In genomic region chr7:155644178-155644970, GRCh38 we compare ENCODE assay signal across 8 cellular contexts.
DNase-seq lines count a peak whose midpoint lies in the region; ATAC-seq and TF ChIP-seq lines count a peak whose summit lies in the region.

A gene with protein sequence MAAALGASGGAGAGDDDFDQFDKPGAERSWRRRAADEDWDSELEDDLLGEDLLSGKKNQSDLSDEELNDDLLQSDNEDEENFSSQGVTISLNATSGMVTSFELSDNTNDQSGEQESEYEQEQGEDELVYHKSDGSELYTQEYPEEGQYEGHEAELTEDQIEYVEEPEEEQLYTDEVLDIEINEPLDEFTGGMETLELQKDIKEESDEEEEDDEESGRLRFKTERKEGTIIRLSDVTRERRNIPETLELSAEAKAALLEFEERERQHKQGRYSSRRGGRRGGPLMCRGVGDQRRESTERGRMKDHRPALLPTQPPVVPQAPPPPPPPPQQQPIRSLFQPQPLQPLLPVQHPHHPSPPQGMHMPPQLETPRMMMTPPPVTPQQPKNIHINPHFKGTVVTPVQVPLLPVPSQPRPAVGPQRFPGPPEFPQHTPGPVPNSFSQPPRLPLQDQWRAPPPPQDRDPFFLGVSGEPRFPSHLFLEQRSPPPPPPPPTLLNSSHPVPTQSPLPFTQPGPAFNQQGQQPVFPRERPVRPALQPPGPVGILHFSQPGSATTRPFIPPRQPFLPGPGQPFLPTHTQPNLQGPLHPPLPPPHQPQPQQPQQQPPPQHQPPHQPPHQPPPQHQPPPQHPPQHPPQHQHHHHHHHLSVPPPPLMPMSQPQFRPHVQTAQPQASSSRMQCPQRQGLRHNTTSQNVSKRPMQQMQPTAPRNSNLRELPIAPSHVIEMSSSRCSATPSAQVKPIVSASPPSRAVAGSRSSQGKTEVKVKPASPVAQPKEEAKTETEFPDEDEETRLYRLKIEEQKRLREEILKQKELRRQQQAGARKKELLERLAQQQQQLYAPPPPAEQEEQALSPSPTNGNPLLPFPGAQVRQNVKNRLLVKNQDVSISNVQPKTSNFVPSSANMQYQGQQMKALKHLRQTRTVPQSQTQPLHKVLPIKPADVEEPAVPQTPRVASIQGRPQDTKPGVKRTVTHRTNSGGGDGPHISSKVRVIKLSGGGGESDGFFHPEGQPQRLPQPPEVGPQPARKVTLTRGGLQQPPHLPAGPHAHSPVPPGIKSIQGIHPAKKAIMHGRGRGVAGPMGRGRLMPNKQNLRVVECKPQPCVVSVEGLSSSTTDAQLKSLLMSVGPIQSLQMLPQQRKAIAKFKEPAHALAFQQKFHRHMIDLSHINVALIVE (plus strand): TSS chr7:155644661. CDS start chr7:155644877, 216 bp downstream.

- H3K4me3 ChIP-seq in astrocyte of the cerebellum (ENCODE audit: low read depth, low read length), result peak within 1 kb of the TSS; percentile 92

- peak; percentile 84 for DNase-seq in NCI-H2029 (lab: John Stamatoyannopoulos, UW)
- DNase-seq in T-helper 9 cell, result peak; percentile 69
- peak; percentile 56 for DNase-seq in astrocyte of the cerebellum (ENCODE audit: low read depth)
- DNase-seq in hippocampal formation (lab: John Stamatoyannopoulos, UW), result peak; percentile 72 to 82
- DNase-seq in retina, result peak; percentile 98
- no peak for DNase-seq in cortex of kidney (lab: John Stamatoyannopoulos, UW)

- TF ChIP-seq CTCF in astrocyte of the cerebellum (IDR thresholded peaks at IDR 0.05; ENCODE audit: low read depth, low read length, missing control alignments), result no peak

- in situ Hi-C loops in astrocyte of the cerebellum (cut with HindIII; ENCODE audit: low sequenced_read_pairs), result no loop called here

- ATAC-seq in GM18508 (IDR thresholded peaks at IDR 0.05; ENCODE audit: insufficient read depth, unreplicated experiment), result peak; percentile 48
- peak; percentile 82 for ATAC-seq in HG02970 (IDR thresholded peaks at IDR 0.05; ENCODE audit: low FRiP score, unreplicated experiment)
